Comparison of ENCODE assay signal across 8 cellular contexts in the genomic region with DNA sequence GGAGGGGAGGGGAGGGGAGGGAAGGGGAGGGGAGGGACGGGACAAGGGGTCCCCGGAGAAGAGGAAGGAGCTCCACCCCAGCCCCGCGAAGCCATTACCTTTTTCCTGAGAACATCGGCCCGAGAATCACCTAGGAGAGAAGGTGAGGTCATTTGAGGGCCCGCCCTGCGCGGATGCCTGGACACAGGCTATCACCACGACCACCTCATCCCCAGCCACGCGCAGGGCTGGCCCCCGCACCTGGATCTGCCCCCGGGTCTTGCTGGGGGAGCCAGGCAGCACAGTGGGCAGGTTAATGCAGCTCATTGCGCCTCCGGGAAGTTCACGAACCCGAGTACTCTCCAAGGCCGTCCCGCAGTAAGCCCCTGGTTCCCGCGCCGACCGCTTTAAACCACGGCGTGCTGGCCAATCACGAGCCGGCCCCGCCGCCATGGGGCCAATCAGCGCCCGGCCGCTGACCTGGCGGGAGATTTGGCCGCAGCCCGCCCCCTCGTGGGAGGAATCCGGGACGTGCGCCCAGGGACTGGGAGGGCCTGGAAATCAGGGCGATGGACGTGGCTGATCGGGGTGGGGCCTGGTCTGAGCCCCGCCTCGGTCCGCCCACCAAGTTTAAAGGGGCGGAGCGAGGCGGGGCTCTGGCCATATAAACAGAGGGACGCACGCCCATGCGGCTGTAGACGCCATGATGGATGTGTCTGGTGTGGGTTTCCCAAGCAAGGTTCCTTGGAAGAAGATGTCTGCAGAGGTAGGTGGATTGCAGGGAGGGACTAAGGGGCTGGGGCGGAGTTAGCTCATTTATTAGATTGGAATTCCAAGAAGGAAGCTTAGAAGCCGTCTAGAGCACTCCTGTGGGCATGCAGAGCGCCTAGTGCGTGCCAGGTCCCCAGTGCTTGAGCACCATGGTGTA. TPM values are rescaled to one million over a fixed set of nuclear protein-coding genes. Genes with fewer than 3 reads are reported as not detected.
A peak's percentile ranks its signal among the peaks of the same experiment; 100 is the strongest.
DNase-seq lines count a peak whose midpoint lies in the region; FAIRE-seq and TF ChIP-seq lines count a peak whose summit lies in the region.

A gene with protein sequence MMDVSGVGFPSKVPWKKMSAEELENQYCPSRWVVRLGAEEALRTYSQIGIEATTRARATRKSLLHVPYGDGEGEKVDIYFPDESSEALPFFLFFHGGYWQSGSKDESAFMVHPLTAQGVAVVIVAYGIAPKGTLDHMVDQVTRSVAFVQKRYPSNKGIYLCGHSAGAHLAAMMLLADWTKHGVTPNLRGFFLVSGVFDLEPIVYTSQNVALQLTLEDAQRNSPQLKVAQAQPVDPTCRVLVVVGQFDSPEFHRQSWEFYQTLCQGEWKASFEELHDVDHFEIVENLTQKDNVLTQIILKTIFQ (plus strand): TSS at position 674 of the 907 bp plus-strand sequence. CDS start 9 bp downstream, at position 683.
A gene with protein sequence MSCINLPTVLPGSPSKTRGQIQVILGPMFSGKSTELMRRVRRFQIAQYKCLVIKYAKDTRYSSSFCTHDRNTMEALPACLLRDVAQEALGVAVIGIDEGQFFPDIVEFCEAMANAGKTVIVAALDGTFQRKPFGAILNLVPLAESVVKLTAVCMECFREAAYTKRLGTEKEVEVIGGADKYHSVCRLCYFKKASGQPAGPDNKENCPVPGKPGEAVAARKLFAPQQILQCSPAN (minus strand): TSS at position 364 of the 907 bp plus-strand sequence. CDS start 58 bp downstream, at position 306.

- H3K9me2 ChIP-seq in MM.1S (replicated peaks; ENCODE audit: insufficient read depth, low read length): no peaks in the 10 kb centered on the region

- H3K4me2 ChIP-seq in MM.1S (ENCODE audit: low read depth, low read length): peak within 1 kb of the TSS; percentile 85

- no peaks in the 10 kb centered on the region for H3K9me3 ChIP-seq in HAP-1
- no peaks in the 10 kb centered on the region for H3K9me3 ChIP-seq in MM.1S (replicated peaks; ENCODE audit: insufficient read depth, low read length)
- H3K9me3 ChIP-seq in SJCRH30 (replicated peaks): no peaks in the 10 kb centered on the region
- no peaks in the 10 kb centered on the region for H3K9me3 ChIP-seq in neutrophil

- H3K36me3 ChIP-seq in HAP-1 (replicated peaks) (peaks cover 42% of the 10 kb centered on the region), MM.1S (replicated peaks; ENCODE audit: insufficient read depth, low read length) (no peaks in the 10 kb centered on the region), SJCRH30 (peaks cover 40% of the 10 kb centered on the region), neutrophil (no peaks in the 10 kb centered on the region)

- peak; percentile 88 for DNase-seq in GF-D8 (lab: John Stamatoyannopoulos, UW)
- peak; percentile 99 for DNase-seq in HAP-1 (ENCODE audit: low spot score in 2 of 2)
- peak; percentile 97 for DNase-seq in MM.1S
- DNase-seq in SJCRH30: peak; percentile 100
- DNase-seq in activated gamma-delta T cell treated with anti-CD3 and anti-CD28 coated beads, Interleukin-2, amount 50 U/mL, for 16 hours (ENCODE audit: low read depth): peak; percentile 62
- DNase-seq in frontal cortex (ENCODE audit: low spot score in 2 of 2): peak; percentile 94 to 99
- DNase-seq in superior temporal gyrus (ENCODE audit: extremely low spot score): peak; percentile 98

- in situ Hi-C loops in HAP-1 (cut with MboI; ENCODE audit: low sequenced_read_pairs): no loop called here

- H3K27ac ChIP-seq in MM.1S (ENCODE audit: low read length) (peak within 1 kb of the TSS; percentile 29; the same call in 1 of the 2 replicates), SJCRH30 (peak within 1 kb of the TSS; percentile 82), neutrophil (peak within 1 kb of the TSS; percentile 60)

- no peak for FAIRE-seq in frontal cortex (lab: Jason Lieb, UNC)

- peak within 1 kb of the TSS; percentile 85 for H3K9ac ChIP-seq in MM.1S (ENCODE audit: low read length)

- H3K4me1 ChIP-seq in HAP-1 (peaks cover 12% of the 10 kb centered on the region), MM.1S (ENCODE audit: low read length) (peaks cover 8% of the 10 kb centered on the region), SJCRH30 (peaks cover 22% of the 10 kb centered on the region), neutrophil (ENCODE audit: control insufficient read depth in 1 of 2, insufficient read depth in 1 of 2, low read depth in 1 of 2, low read length in 1 of 2) (peaks cover 14% of the 10 kb centered on the region in 2 experiments)

- H3K4me3 ChIP-seq in HAP-1 (peak within 1 kb of the TSS; percentile 87), MM.1S (ENCODE audit: low read length) (peak within 1 kb of the TSS; percentile 86), SJCRH30 (peak within 1 kb of the TSS; percentile 76), neutrophil (ENCODE audit: low read depth in 1 of 2, low read length in 1 of 2) (peak within 1 kb of the TSS; percentile 63 to 77)

- peak; percentile 59 for TF ChIP-seq CTCF in MM.1S (IDR thresholded peaks at IDR 0.05; ENCODE audit: low read length)
- no peak for TF ChIP-seq CTCF in neutrophil (IDR thresholded peaks at IDR 0.05)

- peak within 1 kb of the TSS; percentile 64 for H2AFZ ChIP-seq in MM.1S (ENCODE audit: low read length)

- H3K27me3 ChIP-seq in HAP-1 (ENCODE audit: low read depth) (no peaks in the 10 kb centered on the region), MM.1S (replicated peaks; ENCODE audit: insufficient read depth, low read length) (no peaks in the 10 kb centered on the region), SJCRH30 (no peaks in the 10 kb centered on the region), neutrophil (no peaks in the 10 kb centered on the region)

- H3F3A ChIP-seq in MM.1S (ENCODE audit: insufficient read depth, low read length): no peaks in the 10 kb centered on the region

- peaks cover 60% of the 10 kb centered on the region for H3K79me2 ChIP-seq in MM.1S (ENCODE audit: low read length)

- H4K20me1 ChIP-seq in MM.1S (ENCODE audit: insufficient read depth, low read length): no peaks in the 10 kb centered on the region

RNA-seq across cellular contexts. Expression of the first gene that starts in this region (rescaled TPM):
- 97.1 and 110 TPM in 2 replicates for total RNA-seq in SJCRH30 (2014; rRNA removed; shearing (Covaris generic))
- total RNA-seq in frontal cortex: 33.4 TPM

RNA-seq across cellular contexts. Expression of the second gene that starts in this region (rescaled TPM):
- 141 and 158 TPM in 2 replicates for total RNA-seq in SJCRH30 (2014; rRNA removed; shearing (Covaris generic))
- 3.7 TPM for total RNA-seq in frontal cortex

Comparison
In these comparisons a context has a peak if more than half of its experiments do, and no peak if none do; other contexts are left out.
1. Peak in every context shown above with its lines: DNase-seq, H3K4me3 ChIP-seq and H3K27ac ChIP-seq.
2. RNA of the second gene that starts in this region (total RNA-seq): 141 to 158 TPM in SJCRH30; 3.7 TPM in frontal cortex (single experiment); every median in the first group is over 10 times any median in the second.
3. H3K27ac ChIP-seq: peak in every context shown above with its lines; median percentile 82 in SJCRH30; 60 in neutrophil; 29 in MM.1S.